Comparison of ENCODE assay signal across 8 cellular contexts in genomic region chr1:47444578-47445465, GRCh38. TPM values are rescaled to one million over a fixed set of nuclear protein-coding genes. Genes with fewer than 3 reads are reported as not detected.
DNase-seq lines count a peak whose midpoint lies in the region; ATAC-seq and TF ChIP-seq lines count a peak whose summit lies in the region.

No MANE protein-coding gene starts in this region.

- DNase-seq in NCI-H510A treated with DMSO at 0.1 percent for 48 hours (lab: John Stamatoyannopoulos, UW) (peak; percentile 41), NCI-H510A (lab: John Stamatoyannopoulos, UW) (no peak), islet precursor cell (peak; percentile 72), OCI-LY7 (ENCODE audit: low spot score) (no peak), NCI-H2029 (lab: John Stamatoyannopoulos, UW) (no peak), GM13977 (ENCODE audit: low spot score) (no peak)
- DNase-seq in activated effector memory CD4-positive, alpha-beta T cell treated with Interleukin-2 at 50 U/mL for 16 hours, result peak; percentile 9
- peak; percentile 30 to 39 for DNase-seq in stimulated activated naive CD8-positive, alpha-beta T cell treated with anti-CD3 and anti-CD28 coated beads, Interleukin-15, amount 100 ng/mL, for 72 hours

- intact Hi-C loops in OCI-LY7 (cut with micrococcal nuclease; ENCODE audit: unreplicated experiment), result no loop called here

- CTCF ChIA-PET in OCI-LY7 (lab: Charles Lee; ENCODE audit: unreplicated experiment), result no interaction called here

- POLR2A ChIA-PET in OCI-LY7 (lab: Charles Lee), result no interaction called here

- no peak overlapping the region for H2AFZ ChIP-seq in OCI-LY7 (ENCODE audit: low read length)

- peak overlapping the region; percentile 72 to 74 for H3K4me3 Mint-ChIP-seq in stimulated activated naive CD8-positive, alpha-beta T cell treated with anti-CD3 and anti-CD28 coated beads, Interleukin-15, amount 100 ng/mL, for 72 hours

- no peaks in the 10 kb centered on the region for H3K27me3 Mint-ChIP-seq in stimulated activated naive CD8-positive, alpha-beta T cell treated with anti-CD3 and anti-CD28 coated beads, Interleukin-15, amount 100 ng/mL, for 72 hours

- H4K20me1 ChIP-seq in OCI-LY7 (ENCODE audit: insufficient read depth, low read length), result no peaks in the 10 kb centered on the region

- in situ Hi-C loops in GM13977 (cut with MboI; ENCODE audit: low pct_unique_long_range_greater_than_20kb, low sequenced_read_pairs, unreplicated experiment), result loop anchor here (10.0 kb wide), 1 partner anchor 270 kb away; no protein-coding TSS in a partner anchor

- H3K9me2 ChIP-seq in OCI-LY7 (ENCODE audit: insufficient read depth, low read length), result no peaks in the 10 kb centered on the region

- no peaks in the 10 kb centered on the region for H3K4me1 Mint-ChIP-seq in stimulated activated naive CD8-positive, alpha-beta T cell treated with anti-CD3 and anti-CD28 coated beads, Interleukin-15, amount 100 ng/mL, for 72 hours

- H3K9me3 ChIP-seq in OCI-LY7 (ENCODE audit: low read length), result no peaks in the 10 kb centered on the region

- no peaks in the 10 kb centered on the region for H3K4me1 ChIP-seq in OCI-LY7 (ENCODE audit: insufficient read depth, low read length, poor library complexity, severe bottlenecking)

- no peak overlapping the region for H3K4me3 ChIP-seq in OCI-LY7 (ENCODE audit: low read depth, low read length, poor library complexity, severe bottlenecking)

- no peak overlapping the region for H3K27ac Mint-ChIP-seq in stimulated activated naive CD8-positive, alpha-beta T cell treated with anti-CD3 and anti-CD28 coated beads, Interleukin-15, amount 100 ng/mL, for 72 hours

- TF ChIP-seq CTCF in OCI-LY7 (conservative IDR thresholded peaks at IDR 0.05; ENCODE audit: low read length) (no peak), GM13977 (IDR thresholded peaks at IDR 0.05; ENCODE audit: extremely low read depth, insufficient read depth, missing control alignments) (no peak)

- no TSS peak for BruUV-seq in OCI-LY7 (replicated peaks; lab: Mats Ljungman, UMichigan)

- no peaks in the 10 kb centered on the region for H3K79me2 ChIP-seq in OCI-LY7 (ENCODE audit: insufficient read depth, low read depth, low read length)

- H3K4me2 ChIP-seq in OCI-LY7 (ENCODE audit: low read length), result no peak overlapping the region

- no peaks in the 10 kb centered on the region for H3K9me3 Mint-ChIP-seq in stimulated activated naive CD8-positive, alpha-beta T cell treated with anti-CD3 and anti-CD28 coated beads, Interleukin-15, amount 100 ng/mL, for 72 hours

- H3K27ac ChIP-seq in OCI-LY7 (ENCODE audit: low read depth, low read length, poor library complexity, severe bottlenecking), result no peak overlapping the region

- H3K36me3 ChIP-seq in OCI-LY7 (ENCODE audit: insufficient read depth, low read length), result no peaks in the 10 kb centered on the region

- ATAC-seq in stimulated activated naive CD8-positive, alpha-beta T cell treated with anti-CD3 and anti-CD28 coated beads, Interleukin-15, amount 100 ng/mL, for 72 hours, result peak; percentile 49

RNA-seq across cellular contexts. Expression of gene FOXD2, which starts 7.0 kb away (rescaled TPM):
- 0.44 and 0.76 TPM in 2 replicates for total RNA-seq in OCI-LY7 (2014; rRNA removed; shearing (Covaris generic))
- 0.49 and 0.52 TPM in 2 replicates for total RNA-seq in OCI-LY7 (2022)

RNA-seq across cellular contexts. Expression of gene FOXE3, which starts 28.7 kb away (rescaled TPM):
- total RNA-seq in OCI-LY7 (2014; rRNA removed; shearing (Covaris generic)), result 0.15 TPM in 1 of 2 replicates, not detected in the other
- not detected in 2 replicates for total RNA-seq in OCI-LY7 (2022)

Comparison
In these comparisons a context has a peak if more than half of its experiments do, and no peak if none do; other contexts are left out.
1. DNase-seq: peak in NCI-H510A treated with DMSO at 0.1 percent for 48 hours (single experiment), activated effector memory CD4-positive, alpha-beta T cell treated with Interleukin-2 at 50 U/mL for 16 hours (single experiment), islet precursor cell (single experiment) and stimulated activated naive CD8-positive, alpha-beta T cell treated with anti-CD3 and anti-CD28 coated beads, Interleukin-15, amount 100 ng/mL, for 72 hours (2 of 2); none in NCI-H510A (single experiment), OCI-LY7 (single experiment), NCI-H2029 (single experiment) and GM13977 (single experiment).